In genomic region chr10:48981310-48981907, GRCh38 we compare ENCODE assay signal across 9 cellular contexts. TPM values are rescaled to one million over a fixed set of nuclear protein-coding genes. Genes with fewer than 3 reads are reported as not detected.
DNase-seq lines count a peak whose midpoint lies in the region; ATAC-seq, FAIRE-seq and TF ChIP-seq lines count a peak whose summit lies in the region.
"Had no signal": no experiment of that assay in that cellular context is flagged by ENCODE, and none has a peak within 500 bp of the region (broad histone marks: within the 10 kb centered on the region; RNA-seq: fewer than 3 reads in every experiment).

No MANE protein-coding gene starts in this region.

- TF ChIP-seq CTCF in bronchial epithelial cell (IDR thresholded peaks at IDR 0.05; ENCODE audit: insufficient read depth, low read length, severe bottlenecking) (peak; percentile 88), kidney (IDR thresholded peaks at IDR 0.05; ENCODE audit: borderline replicate concordance, extremely low read depth, insufficient read depth) (peak; percentile 84)

- H3K27ac Mint-ChIP-seq in T-helper 2 cell treated with Interferon-gamma antibody and Interleukin-4, amounts not matched to agents 5 μg/mL and 100 μg/mL, for 36 hours = no peak overlapping the region
- H3K27ac Mint-ChIP-seq: T-helper 1 cell treated with Interleukin-12 subunit alpha and Interleukin-12 subunit beta and Interleukin-4 antibody, amounts not matched to agents 30 μg/mL and 1 μg/mL, for 36 hours had no signal

- H3K36me3 Mint-ChIP-seq in T-helper 2 cell treated with Interferon-gamma antibody and Interleukin-4, amounts not matched to agents 5 μg/mL and 100 μg/mL, for 36 hours (ENCODE audit: low read depth) = no peaks in the 10 kb centered on the region

- no peaks in the 10 kb centered on the region for H3K9me3 Mint-ChIP-seq in T-helper 2 cell treated with Interferon-gamma antibody and Interleukin-4, amounts not matched to agents 5 μg/mL and 100 μg/mL, for 36 hours
- H3K9me3 Mint-ChIP-seq: T-helper 1 cell treated with Interleukin-12 subunit alpha and Interleukin-12 subunit beta and Interleukin-4 antibody, amounts not matched to agents 30 μg/mL and 1 μg/mL, for 36 hours had no signal

- no peak overlapping the region for H3K9ac ChIP-seq in kidney (ENCODE audit: low read length in 2 of 2)

- no peaks in the 10 kb centered on the region for H3K27me3 ChIP-seq in bronchial epithelial cell (ENCODE audit: control insufficient read depth, insufficient read depth, low read length)

- no peaks in the 10 kb centered on the region for H3K4me1 Mint-ChIP-seq in T-helper 2 cell treated with Interferon-gamma antibody and Interleukin-4, amounts not matched to agents 5 μg/mL and 100 μg/mL, for 36 hours (ENCODE audit: low read depth)

- H3K27ac ChIP-seq in kidney (ENCODE audit: low read depth in 2 of 2, low read length in 2 of 2) = no peak overlapping the region

- no peaks in the 10 kb centered on the region for H3K36me3 ChIP-seq in bronchial epithelial cell (ENCODE audit: control insufficient read depth, insufficient read depth, low read length)
- H3K36me3 ChIP-seq in kidney (ENCODE audit: control insufficient read depth in 1 of 2, insufficient read depth in 2 of 2, low read length in 2 of 2) = no peaks in the 10 kb centered on the region

- no peaks in the 10 kb centered on the region for H3K4me1 ChIP-seq in kidney (ENCODE audit: control insufficient read depth in 1 of 2, insufficient read depth in 1 of 2, low read depth in 1 of 2, low read length in 2 of 2)

- intact Hi-C loops in kidney (cut with DNase I) = no loop called here

- no peak overlapping the region for H3K4me3 ChIP-seq in bronchial epithelial cell (ENCODE audit: low read depth, low read length)
- H3K4me3 ChIP-seq in kidney (ENCODE audit: low read length in 2 of 2) = no peak overlapping the region

- H3K4me3 Mint-ChIP-seq in T-helper 2 cell treated with Interferon-gamma antibody and Interleukin-4, amounts not matched to agents 5 μg/mL and 100 μg/mL, for 36 hours = no peak overlapping the region
- H3K4me3 Mint-ChIP-seq: T-helper 1 cell treated with Interleukin-12 subunit alpha and Interleukin-12 subunit beta and Interleukin-4 antibody, amounts not matched to agents 30 μg/mL and 1 μg/mL, for 36 hours had no signal

- no peaks in the 10 kb centered on the region for H3K27me3 Mint-ChIP-seq in T-helper 2 cell treated with Interferon-gamma antibody and Interleukin-4, amounts not matched to agents 5 μg/mL and 100 μg/mL, for 36 hours (ENCODE audit: low read depth)

- DNase-seq in Daoy (ENCODE audit: low read depth) (peak; percentile 49), bronchial epithelial cell (ENCODE audit: low read depth) (peak; percentile 15), kidney (no peak)
- DNase-seq in T-helper 2 cell treated with Interferon-gamma antibody and Interleukin-4, amounts not matched to agents 5 μg/mL and 100 μg/mL, for 36 hours (ENCODE audit: low spot score) = peak; percentile 34
- peak; percentile 1 to 16 for DNase-seq in stimulated activated CD8-positive, alpha-beta memory T cell treated with anti-CD3 and anti-CD28 coated beads, Interleukin-15, amount 100 ng/mL, for 48 hours (ENCODE audit: low read depth in 2 of 2)

- FAIRE-seq in bronchial epithelial cell (lab: Jason Lieb, UNC) (no peak), kidney (lab: Jason Lieb, UNC) (no peak)

- H3K9me3 ChIP-seq in kidney (ENCODE audit: control insufficient read depth in 1 of 2, low read length in 2 of 2) = no peaks in the 10 kb centered on the region

- ATAC-seq in HG03354 (IDR thresholded peaks at IDR 0.05; ENCODE audit: poor library complexity, severe bottlenecking, unreplicated experiment) (peak; percentile 58), HG03521 (IDR thresholded peaks at IDR 0.05; ENCODE audit: unreplicated experiment) (no peak), GM18867 (IDR thresholded peaks at IDR 0.05; ENCODE audit: unreplicated experiment) (no peak)

RNA-seq across cellular contexts. Expression of gene LRRC18, which starts 41.8 kb away (rescaled TPM):
- not detected in 2 replicates for total RNA-seq in Daoy (2014; rRNA removed; shearing (Covaris generic))
- not detected in 2 replicates for total RNA-seq in bronchial epithelial cell
- not detected for total RNA-seq in kidney
- not detected for polyA plus RNA-seq in kidney (ENCODE audit: insufficient read depth, low read depth, low replicate concordance)
